In the genomic region with DNA sequence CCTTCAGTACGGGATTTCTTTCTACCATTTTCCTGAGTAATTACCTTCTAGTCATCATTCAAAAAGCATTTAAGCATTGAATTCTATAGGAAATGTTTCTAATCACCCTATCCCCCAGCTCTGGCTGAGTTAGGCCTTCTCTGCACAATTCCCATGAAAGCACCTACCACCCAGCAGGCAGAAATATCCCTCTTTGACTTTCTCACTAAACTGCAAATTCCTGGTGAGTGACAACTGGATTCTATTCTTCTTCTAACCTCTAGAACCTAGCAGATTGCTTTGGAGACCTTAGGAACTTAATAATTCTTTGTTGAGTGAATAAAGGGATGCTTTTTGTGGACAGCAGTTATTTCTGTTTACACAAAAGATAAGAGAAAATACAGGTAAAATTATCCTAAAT, we compare ENCODE assay signal across 25 cellular contexts.
"Had no signal": no experiment of that assay in that cellular context is flagged by ENCODE, and none has a peak within 500 bp of the region (broad histone marks: within the 10 kb centered on the region; RNA-seq: fewer than 3 reads in every experiment).

No MANE protein-coding gene starts in this region.

- H3K36me3 ChIP-seq: breast epithelium, uterus had no signal

- H3K4me3 ChIP-seq: breast epithelium, skin epidermis, uterus had no signal

- H3K27ac Mint-ChIP-seq: activated CD4-positive, alpha-beta memory T cell treated with anti-CD3 and anti-CD28 coated beads for 36 hours; activated T-helper 1 cell treated with anti-CD3 and anti-CD28 coated beads, Interleukin-12 subunit alpha, Interleukin-12 subunit beta, Interleukin-2, Interleukin-4 antibody, amounts not matched to agents 30 ng/mL and 10 ng/mL and 1 ng/mL, durations not matched to agents 14 hours and 24 hours and 36 hours; natural killer cell; stimulated activated effector memory CD8-positive, alpha-beta T cell treated with anti-CD3 and anti-CD28 coated beads, Interleukin-12 subunit alpha, Interleukin-12 subunit beta, amount 100 ng/mL, for 72 hours; stimulated activated naive CD8-positive, alpha-beta T cell treated with anti-CD3 and anti-CD28 coated beads, Interleukin-15, Interleukin-2, amounts not matched to agents 100 ng/mL and 50 ng/mL, for 24 hours; type B pancreatic cell had no signal

- H3K4me1 Mint-ChIP-seq: natural killer cell had no signal

- H3K4me3 Mint-ChIP-seq: activated CD4-positive, alpha-beta memory T cell treated with anti-CD3 and anti-CD28 coated beads for 36 hours; activated T-helper 1 cell treated with anti-CD3 and anti-CD28 coated beads, Interleukin-12 subunit alpha, Interleukin-12 subunit beta, Interleukin-2, Interleukin-4 antibody, amounts not matched to agents 30 ng/mL and 10 ng/mL and 1 ng/mL, durations not matched to agents 14 hours and 24 hours and 36 hours; natural killer cell; stimulated activated effector memory CD8-positive, alpha-beta T cell treated with anti-CD3 and anti-CD28 coated beads, Interleukin-12 subunit alpha, Interleukin-12 subunit beta, amount 100 ng/mL, for 72 hours; stimulated activated naive CD8-positive, alpha-beta T cell treated with anti-CD3 and anti-CD28 coated beads, Interleukin-15, Interleukin-2, amounts not matched to agents 100 ng/mL and 50 ng/mL, for 24 hours; type B pancreatic cell had no signal

- ATAC-seq: activated CD4-positive, CD25-positive, alpha-beta regulatory T cell treated with anti-CD3 and anti-CD28 coated beads, Interleukin-2, amount 50 U/mL, for 24 hours; natural killer cell; right cardiac atrium; stimulated activated effector memory CD8-positive, alpha-beta T cell treated with anti-CD3 and anti-CD28 coated beads, Interleukin-12 subunit alpha, Interleukin-12 subunit beta, amount 100 ng/mL, for 72 hours had no signal

- H3K9me3 ChIP-seq: breast epithelium, uterus had no signal

- H3K4me1 ChIP-seq: breast epithelium, uterus had no signal

- DNase-seq: activated CD4-positive, alpha-beta memory T cell treated with anti-CD3 and anti-CD28 coated beads for 36 hours; activated CD4-positive, alpha-beta T cell treated with anti-CD3 and anti-CD28 coated beads for 48 hours; activated CD8-positive, alpha-beta memory T cell treated with anti-CD3 and anti-CD28 coated beads, Interleukin-2, amount 50 U/mL, for 4 hours; activated effector memory CD4-positive, alpha-beta T cell treated with anti-CD3 and anti-CD28 coated beads, Interleukin-2, amount 50 U/mL, for 16 hours; activated naive CD4-positive, alpha-beta T cell treated with anti-CD3 and anti-CD28 coated beads, Interleukin-2, amount 50 U/mL, for 16 hours; activated T-cell treated with anti-CD3 and anti-CD28 coated beads, Interleukin-2, amount 50 U/mL, for 1 hour; amygdala; central memory CD4-positive, alpha-beta T cell; head of caudate nucleus; hippocampal formation; kidney; midbrain; natural killer cell; posterior cingulate gyrus; right cardiac atrium; stimulated activated CD4-positive, alpha-beta T cell treated with anti-CD3 and anti-CD28 coated beads, Interleukin-4, amount 100 ng/mL, for 24 hours; substantia nigra; uterus had no signal

- H3K36me3 Mint-ChIP-seq: activated CD4-positive, alpha-beta memory T cell treated with anti-CD3 and anti-CD28 coated beads for 36 hours; natural killer cell; stimulated activated effector memory CD8-positive, alpha-beta T cell treated with anti-CD3 and anti-CD28 coated beads, Interleukin-12 subunit alpha, Interleukin-12 subunit beta, amount 100 ng/mL, for 72 hours had no signal

- H3K9me3 Mint-ChIP-seq: activated CD4-positive, alpha-beta memory T cell treated with anti-CD3 and anti-CD28 coated beads for 36 hours; activated T-helper 1 cell treated with anti-CD3 and anti-CD28 coated beads, Interleukin-12 subunit alpha, Interleukin-12 subunit beta, Interleukin-2, Interleukin-4 antibody, amounts not matched to agents 30 ng/mL and 10 ng/mL and 1 ng/mL, durations not matched to agents 14 hours and 24 hours and 36 hours; natural killer cell; stimulated activated effector memory CD8-positive, alpha-beta T cell treated with anti-CD3 and anti-CD28 coated beads, Interleukin-12 subunit alpha, Interleukin-12 subunit beta, amount 100 ng/mL, for 72 hours; stimulated activated naive CD8-positive, alpha-beta T cell treated with anti-CD3 and anti-CD28 coated beads, Interleukin-15, Interleukin-2, amounts not matched to agents 100 ng/mL and 50 ng/mL, for 24 hours; type B pancreatic cell had no signal

- H3K27me3 ChIP-seq: breast epithelium, uterus had no signal
